Comparison of ENCODE assay signal across 8 cellular contexts in the genomic region with DNA sequence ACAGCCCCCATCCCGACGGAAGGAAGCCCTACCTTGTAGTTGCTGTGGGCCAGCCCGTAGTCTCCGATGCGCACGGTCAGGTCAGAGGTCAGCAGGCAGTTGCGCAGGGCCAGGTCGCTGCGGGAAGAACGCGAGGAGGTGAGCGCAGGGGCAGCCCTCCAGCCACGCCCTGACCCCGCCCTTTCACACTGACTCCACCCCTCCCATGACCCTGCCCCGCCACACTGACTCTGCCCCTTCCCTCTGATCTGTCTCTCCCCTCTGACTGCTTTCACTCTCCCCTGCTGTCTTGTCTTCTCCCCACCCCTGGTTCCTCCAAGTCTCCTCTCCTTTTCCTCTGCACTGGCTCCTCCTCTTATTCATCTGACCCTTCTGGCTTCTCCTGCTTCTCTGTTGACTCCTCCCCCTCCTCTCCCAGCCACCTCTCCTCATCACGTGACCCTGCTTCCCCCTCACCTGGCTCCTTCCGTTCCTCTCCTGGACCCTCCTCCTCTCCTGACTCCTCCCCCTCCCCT. TPM values are rescaled to one million over a fixed set of nuclear protein-coding genes. Genes with fewer than 3 reads are reported as not detected.
DNase-seq lines count a peak whose midpoint lies in the region; ATAC-seq and TF ChIP-seq lines count a peak whose summit lies in the region.

No MANE protein-coding gene starts in this region.

- peak; percentile 63 for DNase-seq in G401 (ENCODE audit: low spot score)
- peak; percentile 92 for DNase-seq in NCI-H1417 treated with DMSO at 0.1 percent for 48 hours (lab: John Stamatoyannopoulos, UW)
- DNase-seq in T-helper 22 cell (ENCODE audit: low read depth) = peak; percentile 39
- no peak for DNase-seq in NCI-H446 treated with DMSO at 0.1 percent for 48 hours (lab: John Stamatoyannopoulos, UW)

- no peak for TF ChIP-seq CTCF in neutrophil (IDR thresholded peaks at IDR 0.05)

- H3K9me3 ChIP-seq in ectodermal cell (ENCODE audit: control insufficient read depth, low read length) (no peaks in the 10 kb centered on the region), neutrophil (no peaks in the 10 kb centered on the region)

- in situ Hi-C loops in G401 (cut with HindIII; ENCODE audit: low sequenced_read_pairs) = no loop called here

- H3K27ac ChIP-seq in ectodermal cell (ENCODE audit: insufficient read depth, low read depth, low read length, poor library complexity, severe bottlenecking) = no peak overlapping the region
- H3K27ac ChIP-seq in neutrophil = peak overlapping the region; percentile 36

- ATAC-seq in GM19395 (IDR thresholded peaks at IDR 0.05; ENCODE audit: unreplicated experiment) = no peak
- no peak for ATAC-seq in GM21360 (IDR thresholded peaks at IDR 0.05; ENCODE audit: unreplicated experiment)

- H3K4me1 ChIP-seq in ectodermal cell (ENCODE audit: control insufficient read depth, insufficient read depth, low read length) = peaks cover 4% of the 10 kb centered on the region
- peaks cover 14 to 17% of the 10 kb centered on the region in 2 experiments for H3K4me1 ChIP-seq in neutrophil (ENCODE audit: control insufficient read depth in 1 of 2, insufficient read depth in 1 of 2, low read depth in 1 of 2, low read length in 1 of 2)

- H3K27me3 ChIP-seq in ectodermal cell (ENCODE audit: control insufficient read depth, insufficient read depth, low read length, poor library complexity, severe bottlenecking) = no peaks in the 10 kb centered on the region
- peaks cover 49% of the 10 kb centered on the region for H3K27me3 ChIP-seq in neutrophil

- H3K4me3 ChIP-seq in ectodermal cell (ENCODE audit: insufficient read depth, low read depth, low read length) = peak overlapping the region; percentile 39
- peak overlapping the region; percentile 10 to 54 for H3K4me3 ChIP-seq in neutrophil (ENCODE audit: low read depth in 1 of 2, low read length in 1 of 2)

- H3K36me3 ChIP-seq in ectodermal cell (ENCODE audit: control insufficient read depth, insufficient read depth, low read length) (no peaks in the 10 kb centered on the region), neutrophil (no peaks in the 10 kb centered on the region)

- 2% methylated on average over 17 of the region's 17 CpGs for WGBS in ectodermal cell, 2 experiments

RNA-seq across cellular contexts. Expression of gene LMTK3, which starts 10.1 kb away (rescaled TPM):
- 8.1 and 12.5 TPM in 2 replicates for total RNA-seq in G401 (2014; rRNA removed; shearing (Covaris generic))
- 7.4 TPM for polyA plus RNA-seq in ectodermal cell (2013, experiment 1 of 4)
- polyA plus RNA-seq in ectodermal cell (2013, experiment 2 of 4) = 11.2 TPM
- 8.3 TPM for polyA plus RNA-seq in ectodermal cell (2013, experiment 3 of 4)
- 10.1 TPM for polyA plus RNA-seq in ectodermal cell (2013, experiment 4 of 4)

RNA-seq across cellular contexts. Expression of gene CYTH2, which starts 32.3 kb away (rescaled TPM):
- 87.4 and 107 TPM in 2 replicates for total RNA-seq in G401 (2014; rRNA removed; shearing (Covaris generic))
- polyA plus RNA-seq in ectodermal cell (2013, experiment 1 of 4) = 135 TPM
- polyA plus RNA-seq in ectodermal cell (2013, experiment 2 of 4) = 126 TPM
- polyA plus RNA-seq in ectodermal cell (2013, experiment 3 of 4) = 104 TPM
- polyA plus RNA-seq in ectodermal cell (2013, experiment 4 of 4) = 116 TPM

RNA-seq across cellular contexts. Expression of gene KCNJ14, which starts 46.1 kb away (rescaled TPM):
- 0.31 TPM in 1 of 2 replicates, not detected in the other for total RNA-seq in G401 (2014; rRNA removed; shearing (Covaris generic))
- polyA plus RNA-seq in ectodermal cell (2013, experiment 1 of 4) = 0.59 TPM
- polyA plus RNA-seq in ectodermal cell (2013, experiment 2 of 4) = 0.87 TPM
- polyA plus RNA-seq in ectodermal cell (2013, experiment 3 of 4) = 0.27 TPM
- 0.61 TPM for polyA plus RNA-seq in ectodermal cell (2013, experiment 4 of 4)

RNA-seq across cellular contexts. Expression of gene SULT2B1, which starts 50.5 kb away (rescaled TPM):
- 0.37 TPM in 1 of 2 replicates, not detected in the other for total RNA-seq in G401 (2014; rRNA removed; shearing (Covaris generic))
- polyA plus RNA-seq in ectodermal cell (2013, experiment 1 of 4) = not detected
- not detected for polyA plus RNA-seq in ectodermal cell (2013, experiment 2 of 4)
- not detected for polyA plus RNA-seq in ectodermal cell (2013, experiment 3 of 4)
- not detected for polyA plus RNA-seq in ectodermal cell (2013, experiment 4 of 4)

RNA-seq across cellular contexts. Expression of gene GRWD1, which starts 55.7 kb away (rescaled TPM):
- total RNA-seq in G401 (2014; rRNA removed; shearing (Covaris generic)) = 87.9 and 99.8 TPM in 2 replicates
- polyA plus RNA-seq in ectodermal cell (2013, experiment 1 of 4) = 36.5 TPM
- polyA plus RNA-seq in ectodermal cell (2013, experiment 2 of 4) = 38.5 TPM
- polyA plus RNA-seq in ectodermal cell (2013, experiment 3 of 4) = 17.1 TPM
- 20.9 TPM for polyA plus RNA-seq in ectodermal cell (2013, experiment 4 of 4)
